8 cellular contexts compared by ENCODE assay signal in genomic region chr19:34733826-34734600, GRCh38. TPM values are rescaled to one million over a fixed set of nuclear protein-coding genes. Genes with fewer than 3 reads are reported as not detected.
DNase-seq lines count a peak whose midpoint lies in the region; ATAC-seq, FAIRE-seq and TF ChIP-seq lines count a peak whose summit lies in the region.

Gene ZNF181, plus strand, starts transcription at chr19:34734243. Its CDS starts 795 bp downstream, at chr19:34735038.

- intact Hi-C loops in Caco-2 (cut with micrococcal nuclease; ENCODE audit: unreplicated experiment) (loop anchor here (1.0 kb wide), 2 partner anchors 39 to 57 kb away; partner anchors contain the start of genes SCGB2B2, ZNF302 and ZNF599), endothelial cell of umbilical vein (cut with micrococcal nuclease) (loop anchor here (1.0 to 10.0 kb wide), 4 partner anchors 39 to 229 kb away; partner anchors contain the start of genes SCGB2B2, ZNF30, ZNF302 and ZNF599)

- H3K27me3 ChIP-seq in Caco-2 (replicated peaks; ENCODE audit: control insufficient read depth, insufficient read depth, low read length), result no peaks in the 10 kb centered on the region
- H3K27me3 ChIP-seq in NT2/D1 (ENCODE audit: insufficient read depth, insufficient read length), result no peaks in the 10 kb centered on the region
- H3K27me3 ChIP-seq in endothelial cell of umbilical vein (ENCODE audit: control insufficient read depth in 2 of 2, insufficient read depth in 2 of 2, low read length in 2 of 2), result no peaks in the 10 kb centered on the region

- 0 out of 2 replicates have a peak, but pooled peaks cover 4% of the 10 kb centered on the region for H3K9me3 ChIP-seq in Caco-2
- H3K9me3 ChIP-seq in NT2/D1 (ENCODE audit: insufficient read depth, low read length), result no peaks in the 10 kb centered on the region
- H3K9me3 ChIP-seq in endothelial cell of umbilical vein (replicated peaks; ENCODE audit: control insufficient read depth, insufficient read depth, low read length), result no peaks in the 10 kb centered on the region

- TF ChIP-seq CTCF in Caco-2 (IDR thresholded peaks at IDR 0.05; ENCODE audit: insufficient read depth in 1 of 2, low read depth in 1 of 2, low read length in 1 of 2, severe bottlenecking in 1 of 2, unreplicated experiment in 1 of 2) (no peak), endothelial cell of umbilical vein (IDR thresholded peaks at IDR 0.05; ENCODE audit: extremely low read depth in 1 of 2, insufficient read depth in 1 of 2, low read depth in 1 of 2, low read length in 2 of 2) (no peak)

- dilution Hi-C loops in endothelial cell of umbilical vein (cut with MboI; ENCODE audit: extremely low pct_ligation_motif_present, low sequenced_read_pairs), result no loop called here

- H3K9ac ChIP-seq in NT2/D1 (ENCODE audit: insufficient read length, low read depth) (peak within 1 kb of the TSS; percentile 79), endothelial cell of umbilical vein (replicated peaks; ENCODE audit: extremely low read depth, insufficient read depth, low read length) (peak within 1 kb of the TSS; percentile 84)

- H3K27me3 Mint-ChIP-seq in Caco-2 (ENCODE audit: insufficient read depth, unreplicated experiment), result no peaks in the 10 kb centered on the region

- H3K27ac Mint-ChIP-seq in Caco-2 (ENCODE audit: unreplicated experiment), result peak within 1 kb of the TSS; percentile 74

- peak within 1 kb of the TSS; percentile 72 for H3K4me3 Mint-ChIP-seq in Caco-2 (ENCODE audit: unreplicated experiment)

- H3K4me2 ChIP-seq in endothelial cell of umbilical vein (ENCODE audit: insufficient read depth, low read length), result peak within 1 kb of the TSS; percentile 91

- H3K4me1 ChIP-seq in Caco-2, result peaks cover 7% of the 10 kb centered on the region
- no peaks in the 10 kb centered on the region for H3K4me1 ChIP-seq in NT2/D1 (ENCODE audit: insufficient read depth, insufficient read length)
- peaks cover 3% of the 10 kb centered on the region for H3K4me1 ChIP-seq in endothelial cell of umbilical vein (ENCODE audit: control insufficient read depth, extremely low read depth, insufficient read depth, low read length)

- no peaks in the 10 kb centered on the region for H4K20me1 ChIP-seq in endothelial cell of umbilical vein (replicated peaks; ENCODE audit: control insufficient read depth, extremely low read depth, insufficient read depth, low read length)

- H3K4me3 ChIP-seq in Caco-2 (ENCODE audit: low read depth, low read length) (peak within 1 kb of the TSS; percentile 62), NT2/D1 (ENCODE audit: insufficient read length, low read depth) (peak within 1 kb of the TSS; percentile 55), endothelial cell of umbilical vein (replicated peaks in 1 of 3; ENCODE audit: insufficient read depth in 1 of 3, low read depth in 1 of 3, low read length in 3 of 3) (peak within 1 kb of the TSS; percentile 64 to 82 (median 75))

- H3K36me3 ChIP-seq in Caco-2 (ENCODE audit: control insufficient read depth, insufficient read depth, low read length) (no peaks in the 10 kb centered on the region), NT2/D1 (ENCODE audit: insufficient read depth, insufficient read length, low read length) (no peaks in the 10 kb centered on the region), endothelial cell of umbilical vein (ENCODE audit: control insufficient read depth in 2 of 2, extremely low read depth in 1 of 2, insufficient read depth in 2 of 2, low read length in 2 of 2) (no peaks in the 10 kb centered on the region)

- CTCF ChIA-PET in Caco-2 (lab: Charles Lee), result interaction anchor here (0.9 kb wide), 1 partner anchor 21 kb away, joined by 3 read pairs; no protein-coding TSS in a partner anchor
- CTCF ChIA-PET in endothelial cell of umbilical vein (lab: Charles Lee), result interaction anchor here (1.1 kb wide), 2 partner anchors 38 to 105 kb away, joined by 3 to 5 read pairs; no protein-coding TSS in a partner anchor

- DNase-seq in Caco-2 (peak; percentile 93), HTR-8/SVneo (ENCODE audit: insufficient read length, low spot score) (peak; percentile 90), NT2/D1 (ENCODE audit: low read depth, low spot score) (peak; percentile 75), endothelial cell of umbilical vein (ENCODE audit: low read depth, low spot score) (peak; percentile 90), middle frontal gyrus (ENCODE audit: extremely low spot score, low spot score) (peak; percentile 82)
- DNase-seq in activated CD8-positive, alpha-beta memory T cell treated with anti-CD3 and anti-CD28 coated beads, Interleukin-2, amount 50 U/mL, for 4 hours, result peak; percentile 77
- DNase-seq in stimulated activated CD8-positive, alpha-beta memory T cell treated with anti-CD3 and anti-CD28 coated beads, Interleukin-2, amount 100 ng/mL, for 1 hour (ENCODE audit: low read depth in 2 of 2), result peak; percentile 51 to 59

- TF ChIP-seq POLR2A in endothelial cell of umbilical vein (IDR thresholded peaks at IDR 0.05; ENCODE audit: low read depth, low read length), result peak; percentile 54

- peaks cover 24% of the 10 kb centered on the region for H3K36me3 Mint-ChIP-seq in Caco-2 (ENCODE audit: insufficient read depth, unreplicated experiment)

- POLR2A ChIA-PET in Caco-2 (lab: Charles Lee) (interaction anchor here (0.9 to 1.6 kb wide), 3 partner anchors 57 to 253 kb away, joined by 3 to 7 read pairs (median 5); partner anchors contain the start of genes SCGB2B2, WTIP, ZNF30 and ZNF302), endothelial cell of umbilical vein (lab: Charles Lee) (interaction anchor here (0.6 kb wide), 1 partner anchor 407 kb away, joined by 5 read pairs; no protein-coding TSS in a partner anchor)

- peak; percentile 73 for ATAC-seq in GM21381 (IDR thresholded peaks at IDR 0.05; ENCODE audit: unreplicated experiment)

- H3K9me1 ChIP-seq in endothelial cell of umbilical vein (replicated peaks; ENCODE audit: control insufficient read depth, extremely low read depth, insufficient read depth, low read length), result no peaks in the 10 kb centered on the region

- H2AFZ ChIP-seq in endothelial cell of umbilical vein (ENCODE audit: low read depth, low read length), result peak within 1 kb of the TSS; percentile 99

- no peaks in the 10 kb centered on the region for H3K79me2 ChIP-seq in endothelial cell of umbilical vein (ENCODE audit: control insufficient read depth, insufficient read depth, low read length)

- H3K27ac ChIP-seq in endothelial cell of umbilical vein (ENCODE audit: insufficient read depth, low read depth, low read length), result peak within 1 kb of the TSS; percentile 85

- BruUV-seq in Caco-2 (replicated peaks; lab: Mats Ljungman, UMichigan), result no TSS peak
- BruUV-seq in endothelial cell of umbilical vein (replicated peaks; lab: Mats Ljungman, UMichigan), result no TSS peak

- peaks cover 9% of the 10 kb centered on the region for H3K9me3 Mint-ChIP-seq in Caco-2 (ENCODE audit: unreplicated experiment)

- H3K4me1 Mint-ChIP-seq in Caco-2 (ENCODE audit: low read depth, unreplicated experiment), result peaks cover 10% of the 10 kb centered on the region

- FAIRE-seq in HTR-8/SVneo (lab: Jason Lieb, UNC), result peak; percentile 20
- FAIRE-seq in endothelial cell of umbilical vein (lab: Jason Lieb, UNC), result peak; percentile 94

TF ChIP-seq in endothelial cell of umbilical vein, 7 proteins besides CTCF, POLR2A, EP300 and RAD21:
- TF ChIP-seq FOS (IDR thresholded peaks at IDR 0.05; ENCODE audit: borderline replicate concordance, insufficient read depth, low read length), result no peak
- no peak for TF ChIP-seq GATA2 (IDR thresholded peaks at IDR 0.05; ENCODE audit: insufficient read depth, insufficient read length, low read depth, low read length)
- peak; percentile 8 for TF ChIP-seq MAX (IDR thresholded peaks at IDR 0.05; ENCODE audit: insufficient read depth, insufficient read length)
- peak; percentile 72 for TF ChIP-seq POLR2AphosphoS5 (IDR thresholded peaks at IDR 0.05; ENCODE audit: insufficient read depth, low read depth, low read length)

RNA-seq across cellular contexts. Expression of gene ZNF181, which starts in this region (rescaled TPM):
- total RNA-seq in Caco-2 (2022) (5.4 and 6.2 TPM in 2 replicates), endothelial cell of umbilical vein (5.0 and 5.1 TPM in 2 replicates)
- polyA plus RNA-seq in endothelial cell of umbilical vein, result 4.1 and 4.7 TPM in 2 replicates
- polyA plus RNA-seq in endothelial cell of umbilical vein (2011; cell fraction: cytosol; rRNA removed), result 3.7 and 4.0 TPM in 2 replicates
- 5.5 and 8.4 TPM in 2 replicates for polyA plus RNA-seq in endothelial cell of umbilical vein (2011; cell fraction: nucleus; rRNA removed)
- 5.3 and 5.4 TPM in 2 replicates for polyA plus RNA-seq in endothelial cell of umbilical vein (2012)
- polyA minus RNA-seq in endothelial cell of umbilical vein, result 2.0 and 3.6 TPM in 2 replicates
- 5.7 TPM for polyA minus RNA-seq in endothelial cell of umbilical vein (2011; cell fraction: cytosol; rRNA and poly(A)+ RNA removed)
- 5.2 and 7.8 TPM in 2 replicates for polyA minus RNA-seq in endothelial cell of umbilical vein (2011; cell fraction: nucleus; rRNA and poly(A)+ RNA removed)

Comparison
In these comparisons a context has a peak if more than half of its experiments do, and no peak if none do; other contexts are left out.
1. Peak in every context shown above with its lines: DNase-seq, ATAC-seq, H3K4me3 ChIP-seq and H3K27ac ChIP-seq.